In genomic region chr7:159229683-159230475, GRCh38 we compare ENCODE assay signal across 5 cellular contexts.
"Had no signal": no experiment of that assay in that cellular context is flagged by ENCODE, and none has a peak within 500 bp of the region (broad histone marks: within the 10 kb centered on the region; RNA-seq: fewer than 3 reads in every experiment).

No MANE protein-coding gene starts in this region.

- H3K4me3 ChIP-seq: GM23338 had no signal

- H3K9me3 Mint-ChIP-seq: IgD-negative memory B cell had no signal

- DNase-seq: H9, HCEC 1CT, KBM-7 had no signal

- H3K4me3 Mint-ChIP-seq: GM23338, H9, IgD-negative memory B cell had no signal

- H3K36me3 Mint-ChIP-seq: IgD-negative memory B cell had no signal

- H3K27ac Mint-ChIP-seq: GM23338, IgD-negative memory B cell had no signal

- ATAC-seq: GM23338 had no signal

- H3K4me1 Mint-ChIP-seq: GM23338, H9 had no signal
